Comparison of ENCODE assay signal across 13 cellular contexts in the genomic region with DNA sequence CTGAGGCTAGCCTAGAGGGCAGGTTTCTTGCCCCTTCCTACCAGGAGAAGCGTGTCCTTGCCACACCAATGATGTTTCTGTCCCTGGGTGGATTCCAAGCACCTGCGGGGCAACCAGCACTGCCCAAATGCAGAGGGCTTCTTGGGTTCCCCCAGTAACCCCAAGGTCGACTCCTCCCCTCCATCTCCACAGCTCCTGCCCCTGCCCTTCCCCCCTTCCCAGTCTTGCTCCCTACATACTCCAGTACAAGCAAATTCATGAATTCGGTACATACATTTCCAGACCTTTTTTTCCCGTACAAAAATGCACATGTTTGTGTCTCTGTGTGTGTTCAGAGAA. TPM values are rescaled to one million over a fixed set of nuclear protein-coding genes. Genes with fewer than 3 reads are reported as not detected.
A peak's percentile ranks its signal among the peaks of the same experiment; 100 is the strongest.
DNase-seq lines count a peak whose midpoint lies in the region; ATAC-seq and TF ChIP-seq lines count a peak whose summit lies in the region.
"Had no signal": no experiment of that assay in that cellular context is flagged by ENCODE, and none has a peak within 500 bp of the region (broad histone marks: within the 10 kb centered on the region; RNA-seq: fewer than 3 reads in every experiment).

No MANE protein-coding gene starts in this region.

- TF ChIP-seq EP300 in upper lobe of left lung (IDR thresholded peaks at IDR 0.05) = no peak

- H3K9me3 ChIP-seq in body of pancreas (no peaks in the 10 kb centered on the region), mesodermal cell (ENCODE audit: control insufficient read depth, low read length) (no peaks in the 10 kb centered on the region), upper lobe of left lung (no peaks in the 10 kb centered on the region)
- H3K9me3 ChIP-seq: tibial nerve had no signal

- H3K27me3 ChIP-seq in body of pancreas (no peaks in the 10 kb centered on the region), upper lobe of left lung (no peaks in the 10 kb centered on the region)
- H3K27me3 ChIP-seq: tibial nerve had no signal

- intact Hi-C loops in body of pancreas (cut with DNase I) = loop anchor here (10.0 kb wide), 1 partner anchor 98 kb away; a partner anchor contains a TSS

- in situ Hi-C loops in G401 (cut with HindIII; ENCODE audit: low sequenced_read_pairs) = no loop called here

- no peak overlapping the region for H3K4me3 ChIP-seq in body of pancreas
- no peak overlapping the region for H3K4me3 ChIP-seq in mesodermal cell (ENCODE audit: extremely low read depth, insufficient read depth, low read length, poor library complexity, severe bottlenecking)
- H3K4me3 ChIP-seq in upper lobe of left lung = no peak overlapping the region
- H3K4me3 ChIP-seq: SK-N-MC, tibial nerve had no signal

- DNase-seq in activated naive CD8-positive, alpha-beta T cell treated with anti-CD3 and anti-CD28 coated beads, Interleukin-2, amount 50 U/mL, for 24 hours = no peak
- peak in 1 of 4 donors; percentile 28 for DNase-seq in body of pancreas
- DNase-seq in upper lobe of left lung = no peak
- no peak for DNase-seq in G401 (ENCODE audit: low spot score)
- DNase-seq: HCEC 1CT, NCI-H1436, NCI-H524 treated with DMSO at 0.1 percent for 48 hours had no signal

- ATAC-seq in activated naive CD8-positive, alpha-beta T cell treated with anti-CD3 and anti-CD28 coated beads, Interleukin-2, amount 50 U/mL, for 24 hours = no peak
- ATAC-seq in body of pancreas = no peak
- ATAC-seq in upper lobe of left lung (ENCODE audit: low FRiP score in 2 of 2) = no peak
- no peak for ATAC-seq in HG03045 (IDR thresholded peaks at IDR 0.05; ENCODE audit: unreplicated experiment)
- ATAC-seq in HG03025 (IDR thresholded peaks at IDR 0.05; ENCODE audit: low FRiP score, unreplicated experiment) = no peak

- no peaks in the 10 kb centered on the region for H3K36me3 Mint-ChIP-seq in activated naive CD8-positive, alpha-beta T cell
- no peaks in the 10 kb centered on the region for H3K36me3 Mint-ChIP-seq in activated naive CD8-positive, alpha-beta T cell treated with anti-CD3 and anti-CD28 coated beads, Interleukin-2, amount 50 U/mL, for 24 hours (ENCODE audit: low read depth)

- H3K4me1 ChIP-seq in body of pancreas = peaks cover 52% of the 10 kb centered on the region
- peaks cover 37% of the 10 kb centered on the region for H3K4me1 ChIP-seq in mesodermal cell (ENCODE audit: control insufficient read depth, insufficient read depth, low read length, poor library complexity, severe bottlenecking)
- H3K4me1 ChIP-seq in upper lobe of left lung = peaks cover 15 to 20% (median 17%) of the 10 kb centered on the region in 4 donors

- H3K27ac ChIP-seq in body of pancreas = peak overlapping the region; percentile 82 to 89 (median 84)
- peak overlapping the region; percentile 79 for H3K27ac ChIP-seq in mesodermal cell (ENCODE audit: low read depth, low read length, severe bottlenecking)
- H3K27ac ChIP-seq in upper lobe of left lung = peak overlapping the region; percentile 32 to 82 (median 61)
- H3K27ac ChIP-seq: SK-N-MC had no signal

- no peaks in the 10 kb centered on the region for H3K36me3 ChIP-seq in body of pancreas (replicated peaks in 1 of 2; ENCODE audit: insufficient read depth in 1 of 2, low read depth in 2 of 2)
- H3K36me3 ChIP-seq in mesodermal cell (ENCODE audit: control insufficient read depth, insufficient read depth, low read length) = no peaks in the 10 kb centered on the region
- no peaks in the 10 kb centered on the region for H3K36me3 ChIP-seq in upper lobe of left lung
- H3K36me3 ChIP-seq: tibial nerve had no signal

- TF ChIP-seq CTCF in body of pancreas (IDR thresholded peaks at IDR 0.05) (no peak), upper lobe of left lung (IDR thresholded peaks at IDR 0.05) (no peak)

- 32 to 36% methylated on average over 5 of the region's 5 CpGs for WGBS in body of pancreas, 2 donors
- 67 to 74% methylated on average over 2 to 3 of the region's 5 CpGs for WGBS in mesodermal cell (ENCODE audit: insufficient coverage in 2 of 2), 2 experiments
- WGBS in upper lobe of left lung, 2 donors = 82 to 88% methylated on average over 5 of the region's 5 CpGs

- H3K9me3 Mint-ChIP-seq in activated naive CD8-positive, alpha-beta T cell (ENCODE audit: low read depth) = no peaks in the 10 kb centered on the region
- no peaks in the 10 kb centered on the region for H3K9me3 Mint-ChIP-seq in activated naive CD8-positive, alpha-beta T cell treated with anti-CD3 and anti-CD28 coated beads, Interleukin-2, amount 50 U/mL, for 24 hours

- peak overlapping the region; percentile 41 for H3K27ac Mint-ChIP-seq in activated naive CD8-positive, alpha-beta T cell
- no peak overlapping the region for H3K27ac Mint-ChIP-seq in activated naive CD8-positive, alpha-beta T cell treated with anti-CD3 and anti-CD28 coated beads, Interleukin-2, amount 50 U/mL, for 24 hours

- H3K4me3 Mint-ChIP-seq in activated naive CD8-positive, alpha-beta T cell = no peak overlapping the region
- no peak overlapping the region for H3K4me3 Mint-ChIP-seq in activated naive CD8-positive, alpha-beta T cell treated with anti-CD3 and anti-CD28 coated beads, Interleukin-2, amount 50 U/mL, for 24 hours

- peaks cover 32% of the 10 kb centered on the region for H3K4me1 Mint-ChIP-seq in activated naive CD8-positive, alpha-beta T cell (ENCODE audit: low read depth)
- peaks cover 30% of the 10 kb centered on the region for H3K4me1 Mint-ChIP-seq in activated naive CD8-positive, alpha-beta T cell treated with anti-CD3 and anti-CD28 coated beads, Interleukin-2, amount 50 U/mL, for 24 hours

- TF ChIP-seq POLR2A in body of pancreas (IDR thresholded peaks at IDR 0.05) (no peak), upper lobe of left lung (IDR thresholded peaks at IDR 0.05) (no peak)

- H3K27me3 Mint-ChIP-seq in activated naive CD8-positive, alpha-beta T cell = no peaks in the 10 kb centered on the region
- no peaks in the 10 kb centered on the region for H3K27me3 Mint-ChIP-seq in activated naive CD8-positive, alpha-beta T cell treated with anti-CD3 and anti-CD28 coated beads, Interleukin-2, amount 50 U/mL, for 24 hours

RNA-seq across cellular contexts. Expression of a gene that starts 12.8 kb away (rescaled TPM):
- total RNA-seq in body of pancreas (10 to 100 TPM; 28.0 to 41.0 TPM), upper lobe of left lung (100 to 1,000 TPM in 1 of 6 donors, 10 to 100 TPM in 5; 51.5 to 102 (median 69.5) TPM)
- polyA plus RNA-seq in mesodermal cell (2013, experiment 1 of 2) = 10.9 TPM
- 11.9 TPM for polyA plus RNA-seq in mesodermal cell (2013, experiment 2 of 2)
- 24.4 and 25.8 TPM in 2 replicates for total RNA-seq in G401 (2014; rRNA removed; shearing (Covaris generic))
